Comparison of ENCODE assay signal across 24 cellular contexts in the genomic region with DNA sequence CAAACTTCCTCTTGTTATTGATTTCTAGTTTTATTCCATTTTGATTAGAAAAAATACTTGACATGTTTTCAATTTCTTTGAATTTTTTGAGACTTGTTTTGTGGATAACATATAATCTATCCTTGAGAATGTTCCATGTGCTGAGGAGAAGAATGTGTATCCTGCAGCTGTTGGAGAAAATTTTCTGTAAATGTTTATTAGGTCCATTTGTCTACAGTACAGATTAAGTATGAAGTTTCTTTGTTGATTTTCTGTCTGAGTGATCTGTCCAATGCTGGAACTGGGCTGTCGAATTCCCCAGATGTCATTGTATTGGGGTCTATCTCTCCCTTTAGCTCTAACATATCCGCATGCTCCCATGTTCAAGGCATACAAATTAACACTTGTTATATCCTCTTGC.
"Had no signal": no experiment of that assay in that cellular context is flagged by ENCODE, and none has a peak within 500 bp of the region (broad histone marks: within the 10 kb centered on the region; RNA-seq: fewer than 3 reads in every experiment).

No MANE protein-coding gene starts in this region.

- H3K27me3 ChIP-seq: colonic mucosa, esophagus squamous epithelium, gastroesophageal sphincter, heart left ventricle, hepatocyte, left lung had no signal

- DNase-seq: colonic mucosa; cortex of kidney; effector CD8-positive, alpha-beta T cell; effector memory CD8-positive, alpha-beta T cell; endodermal cell; erythroblast; esophagus squamous epithelium; foreskin fibroblast; foreskin melanocyte; heart left ventricle; hypothalamus; immature natural killer cell; islet precursor cell; left cardiac atrium; left lung; left ventricle myocardium superior; lower lobe of right lung; mesenchymal stem cell; mucosa of descending colon had no signal

- H3K36me3 ChIP-seq: colonic mucosa, esophagus squamous epithelium, gastroesophageal sphincter, heart left ventricle, left lung, lower lobe of right lung had no signal

- H3K9me3 ChIP-seq: colonic mucosa, esophagus squamous epithelium, gastroesophageal sphincter, mucosa of descending colon had no signal

- H3K27ac ChIP-seq: colonic mucosa, epithelial cell of prostate, esophagus squamous epithelium, gastroesophageal sphincter, heart left ventricle, hepatocyte, left lung, lower lobe of right lung had no signal

- FAIRE-seq: endometrium had no signal

- H3K4me1 ChIP-seq: colonic mucosa, esophagus squamous epithelium, gastroesophageal sphincter, heart left ventricle, left lung, lower lobe of right lung had no signal

- H3K4me3 ChIP-seq: colonic mucosa, esophagus squamous epithelium, gastroesophageal sphincter, heart left ventricle, hepatocyte, left lung, lower lobe of right lung, mucosa of descending colon had no signal

- ATAC-seq: effector memory CD8-positive, alpha-beta T cell; esophagus mucosa; gastroesophageal sphincter; heart left ventricle; left cardiac atrium; left lung; left ventricle myocardium superior; lower lobe of right lung; mucosa of descending colon had no signal
